In genomic region chr4:170198742-170199141, GRCh38 we compare ENCODE assay signal across 12 cellular contexts.
DNase-seq lines count a peak whose midpoint lies in the region; TF ChIP-seq lines count a peak whose summit lies in the region.
"Had no signal": no experiment of that assay in that cellular context is flagged by ENCODE, and none has a peak within 500 bp of the region (broad histone marks: within the 10 kb centered on the region; RNA-seq: fewer than 3 reads in every experiment).

No MANE protein-coding gene starts in this region.

- no peaks in the 10 kb centered on the region for H3K9me2 ChIP-seq in OCI-LY7 (ENCODE audit: insufficient read depth, low read length)

- no peaks in the 10 kb centered on the region for H3K4me1 ChIP-seq in OCI-LY7 (ENCODE audit: insufficient read depth, low read length, poor library complexity, severe bottlenecking)

- H4K20me1 ChIP-seq in OCI-LY7 (ENCODE audit: insufficient read depth, low read length): no peaks in the 10 kb centered on the region

- H3K4me2 ChIP-seq in OCI-LY7 (ENCODE audit: low read length): no peak overlapping the region

- H3K27ac ChIP-seq in OCI-LY7 (ENCODE audit: low read depth, low read length, poor library complexity, severe bottlenecking): no peak overlapping the region
- H3K27ac ChIP-seq: epithelial cell of prostate had no signal

- no TSS peak for BruUV-seq in OCI-LY7 (replicated peaks; lab: Mats Ljungman, UMichigan)

- DNase-seq in HFFc6: peak; percentile 10
- DNase-seq in OCI-LY7 (ENCODE audit: low spot score): no peak
- DNase-seq in epidermal melanocyte (ENCODE audit: insufficient read length, low spot score): peak; percentile 20
- peak; percentile 24 for DNase-seq in pons (ENCODE audit: low spot score)
- no peak for DNase-seq in activated T-cell treated with anti-CD3 and anti-CD28 coated beads for 4 hours
- DNase-seq in NCI-H446 treated with DMSO at 0.1 percent for 48 hours (lab: John Stamatoyannopoulos, UW): no peak
- DNase-seq in NCI-H1694 (lab: John Stamatoyannopoulos, UW): no peak
- DNase-seq: activated CD8-positive, alpha-beta T cell treated with anti-CD3 and anti-CD28 coated beads for 36 hours; activated naive CD8-positive, alpha-beta T cell treated with anti-CD3 and anti-CD28 coated beads, Interleukin-2, amount 50 U/mL, for 24 hours; left ventricle myocardium superior; NCI-H2081 treated with DMSO at 0.1 percent for 48 hours had no signal

- no peak overlapping the region for H2AFZ ChIP-seq in OCI-LY7 (ENCODE audit: low read length)

- POLR2A ChIA-PET in OCI-LY7 (lab: Charles Lee): interaction anchor here (0.7 to 1.0 kb wide), 2 partner anchors 39 to 49 kb away, joined by 3 to 4 read pairs; no protein-coding TSS in a partner anchor

- no peaks in the 10 kb centered on the region for H3K9me3 ChIP-seq in OCI-LY7 (ENCODE audit: low read length)

- H3K79me2 ChIP-seq in OCI-LY7 (ENCODE audit: insufficient read depth, low read depth, low read length): no peaks in the 10 kb centered on the region

- CTCF ChIA-PET in OCI-LY7 (lab: Charles Lee; ENCODE audit: unreplicated experiment): no interaction called here

- peaks cover 19% of the 10 kb centered on the region for H3K9me3 Mint-ChIP-seq in HFFc6

- H3K36me3 Mint-ChIP-seq in HFFc6 (ENCODE audit: low read depth): no peaks in the 10 kb centered on the region

- intact Hi-C loops in OCI-LY7 (cut with micrococcal nuclease; ENCODE audit: unreplicated experiment): no loop called here

- TF ChIP-seq CTCF in HFFc6 (IDR thresholded peaks at IDR 0.05): peak; percentile 12; the same call in 1 of the 2 replicates
- peak; percentile 55 for TF ChIP-seq CTCF in OCI-LY7 (conservative IDR thresholded peaks at IDR 0.05; ENCODE audit: low read length)

- no peak overlapping the region for H3K4me3 Mint-ChIP-seq in HFFc6
- H3K4me3 Mint-ChIP-seq: activated CD8-positive, alpha-beta T cell treated with anti-CD3 and anti-CD28 coated beads for 36 hours; activated naive CD8-positive, alpha-beta T cell treated with anti-CD3 and anti-CD28 coated beads, Interleukin-2, amount 50 U/mL, for 24 hours had no signal

- no peaks in the 10 kb centered on the region; the same call in 1 of the 2 replicates for H3K27me3 Mint-ChIP-seq in HFFc6 (ENCODE audit: insufficient read depth)
- H3K27me3 Mint-ChIP-seq: activated CD8-positive, alpha-beta T cell treated with anti-CD3 and anti-CD28 coated beads for 36 hours; activated naive CD8-positive, alpha-beta T cell treated with anti-CD3 and anti-CD28 coated beads, Interleukin-2, amount 50 U/mL, for 24 hours had no signal

- H3K4me3 ChIP-seq in OCI-LY7 (ENCODE audit: low read depth, low read length, poor library complexity, severe bottlenecking): no peak overlapping the region

- no peak overlapping the region for H3K27ac Mint-ChIP-seq in HFFc6
- H3K27ac Mint-ChIP-seq: activated CD8-positive, alpha-beta T cell treated with anti-CD3 and anti-CD28 coated beads for 36 hours; activated naive CD8-positive, alpha-beta T cell treated with anti-CD3 and anti-CD28 coated beads, Interleukin-2, amount 50 U/mL, for 24 hours had no signal

- no peaks in the 10 kb centered on the region for H3K36me3 ChIP-seq in OCI-LY7 (ENCODE audit: insufficient read depth, low read length)

- no peaks in the 10 kb centered on the region for H3K4me1 Mint-ChIP-seq in HFFc6 (ENCODE audit: low read depth)
- H3K4me1 Mint-ChIP-seq: activated naive CD8-positive, alpha-beta T cell treated with anti-CD3 and anti-CD28 coated beads, Interleukin-2, amount 50 U/mL, for 24 hours had no signal

Comparison
In these comparisons a context has a peak if more than half of its experiments do, and no peak if none do; other contexts are left out.
1. DNase-seq: peak in HFFc6 (single experiment), epidermal melanocyte (single experiment) and pons (single experiment); none in OCI-LY7 (single experiment), activated T-cell treated with anti-CD3 and anti-CD28 coated beads for 4 hours (single experiment), NCI-H446 treated with DMSO at 0.1 percent for 48 hours (single experiment) and NCI-H1694 (single experiment).